8 cellular contexts compared by ENCODE assay signal in the genomic region with DNA sequence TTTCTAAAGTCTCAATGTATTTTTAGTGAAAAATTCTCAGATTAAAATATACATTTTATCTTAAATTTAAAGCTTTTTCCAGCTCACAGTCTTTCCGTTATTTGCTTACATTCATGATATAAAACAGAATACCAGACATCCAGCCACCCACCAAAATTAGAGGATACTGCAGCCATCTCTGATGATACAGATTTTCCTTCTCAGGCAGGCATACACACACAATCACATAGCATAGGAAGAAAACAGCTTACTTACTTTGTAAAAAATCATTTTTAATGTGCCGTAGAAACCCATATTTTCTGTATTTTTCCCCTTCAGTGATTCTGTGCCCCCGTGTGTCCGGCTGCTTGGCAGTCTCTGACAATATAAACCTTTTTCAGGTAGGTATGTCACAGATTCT.
A peak's percentile ranks its signal among the peaks of the same experiment; 100 is the strongest.
DNase-seq lines count a peak whose midpoint lies in the region; ATAC-seq, FAIRE-seq and TF ChIP-seq lines count a peak whose summit lies in the region.

No MANE protein-coding gene starts in this region.

- H3K4me3 Mint-ChIP-seq in activated naive CD8-positive, alpha-beta T cell treated with anti-CD3 and anti-CD28 coated beads, Interleukin-2, amount 50 U/mL, for 24 hours, result no peak overlapping the region

- H3K27me3 ChIP-seq in tibial nerve, result no peaks in the 10 kb centered on the region

- ATAC-seq in activated naive CD8-positive, alpha-beta T cell treated with anti-CD3 and anti-CD28 coated beads, Interleukin-2, amount 50 U/mL, for 24 hours, result no peak

- 15 to 18% methylated on average over 4 of the region's 4 CpGs for WGBS in tibial nerve, 2 donors

- DNase-seq in DMS53 (lab: John Stamatoyannopoulos, UW) (peak; percentile 33), DMS53 treated with DMSO at 0.1 percent for 48 hours (lab: John Stamatoyannopoulos, UW; ENCODE audit: unreplicated experiment) (no peak), kidney (no peak), tibial nerve (ENCODE audit: low spot score in 2 of 2) (no peak), KBM-7 (no peak), GF-D8 (lab: John Stamatoyannopoulos, UW) (no peak), NOMO-1 treated with dmso at 0.1 percent for 144 hours (lab: John Stamatoyannopoulos, UW; ENCODE audit: unreplicated experiment) (no peak)
- no peak for DNase-seq in activated naive CD8-positive, alpha-beta T cell treated with anti-CD3 and anti-CD28 coated beads, Interleukin-2, amount 50 U/mL, for 24 hours

- H3K9ac ChIP-seq in kidney (ENCODE audit: low read length in 2 of 2), result peak overlapping the region; percentile 28 to 35

- TF ChIP-seq CTCF in kidney (IDR thresholded peaks at IDR 0.05; ENCODE audit: borderline replicate concordance, extremely low read depth, insufficient read depth) (no peak), tibial nerve (IDR thresholded peaks at IDR 0.05) (no peak)

- H3K27ac ChIP-seq in kidney (ENCODE audit: low read depth in 2 of 2, low read length in 2 of 2) (peak overlapping the region in 1 of 2 donors; percentile 61), tibial nerve (peak overlapping the region; percentile 21 to 88 (median 77))

- no peaks in the 10 kb centered on the region for H3K9me3 Mint-ChIP-seq in activated naive CD8-positive, alpha-beta T cell treated with anti-CD3 and anti-CD28 coated beads, Interleukin-2, amount 50 U/mL, for 24 hours

- in situ Hi-C loops in KBM-7 (cut with MboI; ENCODE audit: low pct_unique_long_range_greater_than_20kb, low sequenced_read_pairs), result no loop called here

- no peak for FAIRE-seq in kidney (lab: Jason Lieb, UNC)

- H3K4me3 ChIP-seq in kidney (ENCODE audit: low read length in 2 of 2) (peak overlapping the region; percentile 63 to 85), tibial nerve (peak overlapping the region; percentile 32 to 58 (median 41))

- H3K36me3 Mint-ChIP-seq in activated naive CD8-positive, alpha-beta T cell treated with anti-CD3 and anti-CD28 coated beads, Interleukin-2, amount 50 U/mL, for 24 hours (ENCODE audit: low read depth), result peaks cover 1% of the 10 kb centered on the region

- no peaks in the 10 kb centered on the region for H3K27me3 Mint-ChIP-seq in activated naive CD8-positive, alpha-beta T cell treated with anti-CD3 and anti-CD28 coated beads, Interleukin-2, amount 50 U/mL, for 24 hours

- H3K9me3 ChIP-seq in kidney (ENCODE audit: control insufficient read depth in 1 of 2, low read length in 2 of 2) (no peaks in the 10 kb centered on the region), tibial nerve (no peaks in the 10 kb centered on the region)

- peaks cover 24% of the 10 kb centered on the region for H3K4me1 Mint-ChIP-seq in activated naive CD8-positive, alpha-beta T cell treated with anti-CD3 and anti-CD28 coated beads, Interleukin-2, amount 50 U/mL, for 24 hours

- H3K36me3 ChIP-seq in kidney (ENCODE audit: control insufficient read depth in 1 of 2, insufficient read depth in 2 of 2, low read length in 2 of 2), result no peaks in the 10 kb centered on the region
- H3K36me3 ChIP-seq in tibial nerve, result no peaks in the 10 kb centered on the region

- peak overlapping the region; percentile 12 for H3K27ac Mint-ChIP-seq in activated naive CD8-positive, alpha-beta T cell treated with anti-CD3 and anti-CD28 coated beads, Interleukin-2, amount 50 U/mL, for 24 hours

- no peak for TF ChIP-seq POLR2A in tibial nerve (IDR thresholded peaks at IDR 0.05)

- TF ChIP-seq EP300 in tibial nerve (IDR thresholded peaks at IDR 0.05), result no peak

- H3K4me1 ChIP-seq in kidney (ENCODE audit: control insufficient read depth in 1 of 2, insufficient read depth in 1 of 2, low read depth in 1 of 2, low read length in 2 of 2) (no peaks in the 10 kb centered on the region), tibial nerve (peaks cover 0 to 51% (median 8%) of the 10 kb centered on the region in 4 donors)

- intact Hi-C loops in kidney (cut with DNase I), result no loop called here
